ENCODE assay signal across 1 cellular context in genomic region chr6:30935018-30935417, GRCh38.
TF ChIP-seq lines count a peak whose summit lies in the region.

No MANE protein-coding gene starts in this region.

TF ChIP-seq in IMR-90, 13 proteins besides CTCF, POLR2A, EP300 and RAD21:
- TF ChIP-seq CEBPB (IDR thresholded peaks at IDR 0.05; ENCODE audit: low read depth, low read length) (no peak), USF2 (IDR thresholded peaks at IDR 0.05; ENCODE audit: low read depth, low read length) (no peak), MAZ (IDR thresholded peaks at IDR 0.05; ENCODE audit: borderline replicate concordance, low read depth, low read length) (no peak), SMC3 (IDR thresholded peaks at IDR 0.05; ENCODE audit: low read depth, low read length) (no peak), BHLHE40 (IDR thresholded peaks at IDR 0.05; ENCODE audit: low read depth, low read length) (no peak), FOS (IDR thresholded peaks at IDR 0.05; ENCODE audit: low read depth, low read length) (no peak), CHD1 (IDR thresholded peaks at IDR 0.05; ENCODE audit: low read depth, low read length) (no peak), MAFK (IDR thresholded peaks at IDR 0.05; ENCODE audit: low read depth, low read length) (no peak), RCOR1 (IDR thresholded peaks at IDR 0.05; ENCODE audit: insufficient replicate concordance, low read length) (no peak), ELK1 (IDR thresholded peaks at IDR 0.05; ENCODE audit: borderline replicate concordance, low read depth, low read length) (no peak), RFX5 (IDR thresholded peaks at IDR 0.05; ENCODE audit: low read depth, low read length) (no peak), MXI1 (IDR thresholded peaks at IDR 0.05; ENCODE audit: borderline replicate concordance, low read depth, low read length) (no peak), NFE2L2 (IDR thresholded peaks at IDR 0.05; ENCODE audit: low read depth, low read length) (no peak)
